ENCODE assay signal across 21 cellular contexts in genomic region chr1:71154454-71154853, GRCh38.
DNase-seq lines count a peak whose midpoint lies in the region; ATAC-seq, FAIRE-seq and TF ChIP-seq lines count a peak whose summit lies in the region.
"Had no signal": no experiment of that assay in that cellular context is flagged by ENCODE, and none has a peak within 500 bp of the region (broad histone marks: within the 10 kb centered on the region; RNA-seq: fewer than 3 reads in every experiment).

No MANE protein-coding gene starts in this region.

- no peaks in the 10 kb centered on the region for H3K27me3 ChIP-seq in pancreas

- DNase-seq in DMS53 (lab: John Stamatoyannopoulos, UW) (peak; percentile 92), DMS53 treated with DMSO at 0.1 percent for 48 hours (lab: John Stamatoyannopoulos, UW; ENCODE audit: unreplicated experiment) (peak; percentile 74), NCI-H69 (lab: John Stamatoyannopoulos, UW) (peak; percentile 30), pancreas (no peak), RCC 7860 (ENCODE audit: low spot score) (no peak), NAMALWA (ENCODE audit: low spot score) (no peak), HTR-8/SVneo (ENCODE audit: insufficient read length, low spot score) (no peak)
- DNase-seq: C1 segment of cervical spinal cord; Calu3; CD4-positive, alpha-beta memory T cell; COR-L47; DMS79; EL; GDM1; GOT3; HFFc6 had no signal

- intact Hi-C loops in pancreas (cut with DNase I): no loop called here

- 68 to 75% methylated on average over 3 of the region's 3 CpGs for WGBS in pancreas, 2 donors

- H3K36me3 ChIP-seq in pancreas: no peaks in the 10 kb centered on the region
- H3K36me3 ChIP-seq: HAP-1 had no signal

- H3K27ac ChIP-seq in pancreas: no peak overlapping the region

- no peaks in the 10 kb centered on the region for H3K4me1 ChIP-seq in pancreas
- H3K4me1 ChIP-seq: HAP-1 had no signal

- FAIRE-seq in pancreas (lab: Jason Lieb, UNC): no peak
- FAIRE-seq in RCC 7860 (lab: Jason Lieb, UNC): no peak
- FAIRE-seq in HTR-8/SVneo (lab: Jason Lieb, UNC): no peak
- FAIRE-seq: GM12878, GM19239, H54 had no signal

- TF ChIP-seq CTCF in pancreas (IDR thresholded peaks at IDR 0.05): no peak

- no peaks in the 10 kb centered on the region for H3K9me3 ChIP-seq in pancreas
- H3K9me3 ChIP-seq: HAP-1 had no signal

- ATAC-seq in pancreas (peak in 3 of 4 donors; percentile 42 to 75 (median 69)), HG03565 (IDR thresholded peaks at IDR 0.05; ENCODE audit: unreplicated experiment) (no peak)
- ATAC-seq: GM12878 had no signal

- H3K4me3 ChIP-seq in pancreas: no peak overlapping the region
- H3K4me3 ChIP-seq: GM12878, HAP-1 had no signal

Comparison
In these comparisons a context has a peak if more than half of its experiments do, and no peak if none do; other contexts are left out.
1. DNase-seq: peak in DMS53 (single experiment), DMS53 treated with DMSO at 0.1 percent for 48 hours (single experiment) and NCI-H69 (single experiment); none in pancreas (0 of 6), RCC 7860 (single experiment), NAMALWA (single experiment) and HTR-8/SVneo (single experiment).